ENCODE assay signal across 14 cellular contexts in genomic region chr2:9001229-9001628, GRCh38. TPM values are rescaled to one million over a fixed set of nuclear protein-coding genes. Genes with fewer than 3 reads are reported as not detected.
A peak's percentile ranks its signal among the peaks of the same experiment; 100 is the strongest.
DNase-seq lines count a peak whose midpoint lies in the region; ATAC-seq and TF ChIP-seq lines count a peak whose summit lies in the region.
"Had no signal": no experiment of that assay in that cellular context is flagged by ENCODE, and none has a peak within 500 bp of the region (broad histone marks: within the 10 kb centered on the region; RNA-seq: fewer than 3 reads in every experiment).

No MANE protein-coding gene starts in this region.

- H3K27me3 Mint-ChIP-seq in nephron (ENCODE audit: low read depth): no peaks in the 10 kb centered on the region

- H3K4me3 ChIP-seq in DOHH2 (ENCODE audit: low read length) (no peak overlapping the region), MG63 (no peak overlapping the region), mammary epithelial cell (replicated peaks in 1 of 3; ENCODE audit: insufficient read depth in 1 of 3, low read depth in 2 of 3, low read length in 3 of 3) (peak overlapping the region in 1 of 3 experiments; percentile 95), adrenal gland (no peak overlapping the region)

- H3K4me3 Mint-ChIP-seq in nephron: peak overlapping the region; percentile 13 to 91 (median 18)
- H3K4me3 Mint-ChIP-seq: T-helper 1 cell treated with Interleukin-12 subunit alpha and Interleukin-12 subunit beta and Interleukin-4 antibody, amounts not matched to agents 30 μg/mL and 1 μg/mL, for 36 hours had no signal

- H3K27ac ChIP-seq in DOHH2 (ENCODE audit: low read depth, low read length): no peak overlapping the region
- H3K27ac ChIP-seq in mammary epithelial cell (ENCODE audit: insufficient read depth, low read depth, low read length): no peak overlapping the region
- H3K27ac ChIP-seq in adrenal gland: no peak overlapping the region

- CTCF ChIA-PET in mammary epithelial cell (lab: Charles Lee; ENCODE audit: low non-redundant PET): no interaction called here

- dilution Hi-C loops in mammary epithelial cell (cut with HindIII; ENCODE audit: low sequenced_read_pairs): no loop called here

- peaks cover 30% of the 10 kb centered on the region for H3K4me1 Mint-ChIP-seq in nephron

- H3K79me2 ChIP-seq in DOHH2 (ENCODE audit: control insufficient read depth, low read length): peaks cover 65% of the 10 kb centered on the region
- H3K79me2 ChIP-seq in mammary epithelial cell (ENCODE audit: insufficient read depth, low read length): peaks cover 75% of the 10 kb centered on the region

- H3K9me3 Mint-ChIP-seq in nephron: peaks cover 3% of the 10 kb centered on the region
- H3K9me3 Mint-ChIP-seq: T-helper 1 cell treated with Interleukin-12 subunit alpha and Interleukin-12 subunit beta and Interleukin-4 antibody, amounts not matched to agents 30 μg/mL and 1 μg/mL, for 36 hours had no signal

- no peaks in the 10 kb centered on the region for H3K9me2 ChIP-seq in DOHH2 (replicated peaks; ENCODE audit: control insufficient read depth, low read length)

- no peaks in the 10 kb centered on the region for H3K27me3 ChIP-seq in DOHH2 (ENCODE audit: control insufficient read depth, low read length)
- no peaks in the 10 kb centered on the region for H3K27me3 ChIP-seq in MG63
- no peaks in the 10 kb centered on the region for H3K27me3 ChIP-seq in mammary epithelial cell (ENCODE audit: insufficient read depth, low read length)
- H3K27me3 ChIP-seq in adrenal gland: no peaks in the 10 kb centered on the region
- H3K27me3 ChIP-seq: left lung had no signal

- peaks cover 3% of the 10 kb centered on the region for H3K36me3 Mint-ChIP-seq in nephron (ENCODE audit: low read depth)

- DNase-seq in MG63: peak; percentile 73
- DNase-seq in mammary epithelial cell: peak; percentile 58
- DNase-seq in adrenal gland: no peak
- DNase-seq in NCI-H2171 treated with DMSO at 0.1 percent for 48 hours (lab: John Stamatoyannopoulos, UW): no peak
- no peak for DNase-seq in iPS-NIHi7 (ENCODE audit: extremely low spot score)
- DNase-seq: amniotic stem cell, left lung, NCI-H510A treated with DMSO at 0.1 percent for 48 hours, posterior cingulate gyrus had no signal

- no peak for TF ChIP-seq POLR2A in adrenal gland (IDR thresholded peaks at IDR 0.05)

- H2AFZ ChIP-seq in mammary epithelial cell (ENCODE audit: low read depth, low read length): no peak overlapping the region

- H3K36me3 ChIP-seq in DOHH2 (ENCODE audit: control insufficient read depth, low read length) (no peaks in the 10 kb centered on the region), MG63 (no peaks in the 10 kb centered on the region; the same call in 1 of the 2 replicates), mammary epithelial cell (ENCODE audit: insufficient read depth, low read length) (no peaks in the 10 kb centered on the region), adrenal gland (replicated peaks in 1 of 2) (no peaks in the 10 kb centered on the region)
- H3K36me3 ChIP-seq: left lung had no signal

- no peaks in the 10 kb centered on the region for H4K20me1 ChIP-seq in DOHH2 (ENCODE audit: control insufficient read depth, insufficient read depth, low read depth, low read length)
- no peaks in the 10 kb centered on the region for H4K20me1 ChIP-seq in mammary epithelial cell (ENCODE audit: insufficient read depth, low read length)

- 56% methylated on average over 5 of the region's 5 CpGs for WGBS in mammary epithelial cell (ENCODE audit: low coverage, missing lambda C conversion rate)
- 79 to 90% (median 84%) methylated on average over 5 of the region's 5 CpGs for WGBS in adrenal gland, 4 donors

- H3K9me3 ChIP-seq in DOHH2 (ENCODE audit: control insufficient read depth, insufficient read depth, low read length) (no peaks in the 10 kb centered on the region), MG63 (no peaks in the 10 kb centered on the region), mammary epithelial cell (replicated peaks; ENCODE audit: insufficient read depth, low read length) (no peaks in the 10 kb centered on the region), adrenal gland (replicated peaks in 1 of 3) (no peaks in the 10 kb centered on the region)
- H3K9me3 ChIP-seq: left lung had no signal

- H3F3A ChIP-seq in DOHH2 (ENCODE audit: control insufficient read depth, insufficient read depth): peaks cover 3% of the 10 kb centered on the region

- no peak overlapping the region for H3K27ac Mint-ChIP-seq in nephron
- H3K27ac Mint-ChIP-seq: T-helper 1 cell treated with Interleukin-12 subunit alpha and Interleukin-12 subunit beta and Interleukin-4 antibody, amounts not matched to agents 30 μg/mL and 1 μg/mL, for 36 hours had no signal

- ATAC-seq in HG03571 (IDR thresholded peaks at IDR 0.05; ENCODE audit: unreplicated experiment): no peak
- ATAC-seq: HepG2, left lung had no signal

- H3K4me1 ChIP-seq in DOHH2 (ENCODE audit: control insufficient read depth, low read length) (peaks cover 45% of the 10 kb centered on the region), mammary epithelial cell (ENCODE audit: insufficient read depth, low read length) (peaks cover 40% of the 10 kb centered on the region), adrenal gland (replicated peaks in 1 of 2) (peaks cover 5% of the 10 kb centered on the region in 2 donors)

- in situ Hi-C loops in mammary epithelial cell (cut with MboI; ENCODE audit: low sequenced_read_pairs in 2 of 2): no loop called here

- H3K4me2 ChIP-seq in DOHH2 (ENCODE audit: low read length) (peak overlapping the region; percentile 93), mammary epithelial cell (ENCODE audit: insufficient read depth, low read depth, low read length) (peak overlapping the region; percentile 70)

- no peak overlapping the region for H3K9ac ChIP-seq in mammary epithelial cell (ENCODE audit: insufficient read depth, low read length)

- BruUV-seq in mammary epithelial cell (replicated peaks; lab: Mats Ljungman, UMichigan): no TSS peak

- TF ChIP-seq CTCF in DOHH2 (IDR thresholded peaks at IDR 0.05; ENCODE audit: low read depth, low read length, poor library complexity, severe bottlenecking) (no peak), mammary epithelial cell (conservative IDR thresholded peaks at IDR 0.05 in 1 of 2, IDR thresholded peaks at IDR 0.05 in 1 of 2; ENCODE audit: extremely low read depth in 1 of 2, insufficient read depth in 1 of 2, low read depth in 1 of 2, low read length in 2 of 2) (no peak), nephron (IDR thresholded peaks at IDR 0.05; ENCODE audit: unreplicated experiment in 3 of 3) (no peak), adrenal gland (IDR thresholded peaks at IDR 0.05) (no peak)

- intact Hi-C loops in mammary epithelial cell (cut with micrococcal nuclease) (loop anchor here (5.0 to 10.0 kb wide), 3 partner anchors 71 to 424 kb away; partner anchors contain the start of genes CPSF3 and ITGB1BP1), adrenal gland (cut with DNase I) (no loop called here)

RNA-seq across cellular contexts. Expression of gene MBOAT2, which starts 2.3 kb away (rescaled TPM):
- 40.0 and 67.9 TPM in 2 replicates for total RNA-seq in MG63 (2014; rRNA removed; shearing (Covaris generic); ENCODE audit: low replicate concordance)
- total RNA-seq in mammary epithelial cell (100 to 1,000 TPM in 1 of 2 donors, 10 to 100 TPM in 1; 14.8 to 103 TPM), adrenal gland (1 to 10 TPM in 6 of 8 donors, under 1 TPM in 2; 0.24 to 3.8 (median 2.1) TPM)
- polyA plus RNA-seq in mammary epithelial cell (57.0 TPM), adrenal gland (1 to 10 TPM; 1.9 to 3.7 (median 3.4) TPM)
- polyA minus RNA-seq in mammary epithelial cell: 51.4 TPM

Comparison
In these comparisons a context has a peak if more than half of its experiments do, and no peak if none do; other contexts are left out.
1. DNase-seq: peak in MG63 (single experiment) and mammary epithelial cell (single experiment); none in adrenal gland (0 of 7), NCI-H2171 treated with DMSO at 0.1 percent for 48 hours (single experiment) and iPS-NIHi7 (single experiment).